ENCODE assay signal across 18 cellular contexts in the genomic region with DNA sequence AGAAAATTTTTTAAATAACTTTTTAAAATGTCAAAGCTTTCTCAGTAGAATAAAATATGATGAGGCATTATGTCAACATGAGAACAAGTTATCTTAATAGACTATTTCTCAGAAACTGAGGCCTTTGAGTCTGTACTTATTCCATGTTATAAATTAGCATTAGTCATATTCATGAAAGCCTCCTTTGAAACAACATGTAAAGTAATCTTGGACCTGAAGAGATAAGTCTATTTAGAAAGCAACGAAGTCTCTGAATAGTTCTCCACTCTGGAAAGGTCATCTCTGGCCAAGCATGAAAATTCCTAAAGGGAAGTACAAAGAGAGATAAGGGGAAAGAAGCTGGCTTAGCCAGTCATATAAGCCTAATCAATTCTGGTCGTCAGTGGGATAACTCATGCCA.
DNase-seq lines count a peak whose midpoint lies in the region; ATAC-seq and TF ChIP-seq lines count a peak whose summit lies in the region.
"Had no signal": no experiment of that assay in that cellular context is flagged by ENCODE, and none has a peak within 500 bp of the region (broad histone marks: within the 10 kb centered on the region; RNA-seq: fewer than 3 reads in every experiment).

No MANE protein-coding gene starts in this region.

- H3K4me3 Mint-ChIP-seq in endothelial cell (ENCODE audit: unreplicated experiment), result no peak overlapping the region
- H3K4me3 Mint-ChIP-seq: CD4-positive, CD25-positive, alpha-beta regulatory T cell; GM23338 had no signal

- H3K27me3 ChIP-seq in ACC112 (ENCODE audit: insufficient read depth, low read length) (no peaks in the 10 kb centered on the region), IMR-90 (ENCODE audit: control insufficient read depth, insufficient read depth, low read length) (no peaks in the 10 kb centered on the region), ascending aorta (no peaks in the 10 kb centered on the region), thyroid gland (no peaks in the 10 kb centered on the region)
- H3K27me3 ChIP-seq: Peyer's patch had no signal

- POLR2A ChIA-PET in IMR-90 (lab: Charles Lee; ENCODE audit: unreplicated experiment), result no interaction called here

- no peak overlapping the region for H4K91ac ChIP-seq in IMR-90 (ENCODE audit: insufficient read depth, low read depth, low read length)

- no peak overlapping the region for H3K18ac ChIP-seq in IMR-90 (ENCODE audit: low read depth, low read length)

- H3K9ac ChIP-seq in IMR-90 (ENCODE audit: low read depth, low read length), result no peak overlapping the region

- no peak overlapping the region for H3K56ac ChIP-seq in IMR-90 (ENCODE audit: extremely low read depth, insufficient read depth, low read length)

- WGBS in IMR-90 (ENCODE audit: extremely low coverage in 2 of 2, insufficient read length in 1 of 2), 2 experiments, result no CpG with 5 or more reads among the region's 2 CpGs
- 32 to 37% methylated on average over 2 of the region's 2 CpGs for WGBS in thyroid gland, 2 donors

- H3K27ac ChIP-seq in ACC112 (ENCODE audit: low read depth, low read length) (peak overlapping the region; percentile 33), IMR-90 (ENCODE audit: insufficient read depth, low read length) (no peak overlapping the region), ascending aorta (peak overlapping the region; percentile 58 to 93), thyroid gland (no peak overlapping the region)
- H3K27ac ChIP-seq: A549, HL-60, Peyer's patch had no signal

- TF ChIP-seq CTCF in IMR-90 (conservative IDR thresholded peaks at IDR 0.05; ENCODE audit: low read depth, low read length), result no peak
- TF ChIP-seq CTCF in ascending aorta (IDR thresholded peaks at IDR 0.05), result no peak
- TF ChIP-seq CTCF in endothelial cell (IDR thresholded peaks at IDR 0.05; ENCODE audit: unreplicated experiment), result no peak
- no peak for TF ChIP-seq CTCF in thyroid gland (IDR thresholded peaks at IDR 0.05)

- dilution Hi-C loops in IMR-90 (cut with HindIII; ENCODE audit: low sequenced_read_pairs, unreplicated experiment), result no loop called here

- H2AFZ ChIP-seq in ACC112 (ENCODE audit: low read length, unreplicated experiment), result no peak overlapping the region
- H2AFZ ChIP-seq in IMR-90 (replicated peaks; ENCODE audit: low read length, poor library complexity), result no peak overlapping the region
- H2AFZ ChIP-seq: GM23338 had no signal

- no peak overlapping the region for H3K27ac Mint-ChIP-seq in endothelial cell (ENCODE audit: unreplicated experiment)
- H3K27ac Mint-ChIP-seq: CD4-positive, CD25-positive, alpha-beta regulatory T cell; GM23338 had no signal

- ATAC-seq in IMR-90 (ENCODE audit: low read depth), result no peak; the same call in 1 of the 2 replicates
- ATAC-seq: A549, GM23338 had no signal

- H3K4me3 ChIP-seq in ACC112 (ENCODE audit: low read depth, low read length), result no peak overlapping the region
- H3K4me3 ChIP-seq in IMR-90 (ENCODE audit: insufficient read depth, low read depth, low read length), result no peak overlapping the region
- no peak overlapping the region for H3K4me3 ChIP-seq in ascending aorta
- no peak overlapping the region for H3K4me3 ChIP-seq in thyroid gland (replicated peaks in 1 of 3)
- H3K4me3 ChIP-seq: A549, GM23338, Peyer's patch had no signal

- no peak overlapping the region for H3K4ac ChIP-seq in IMR-90 (ENCODE audit: low read depth, low read length)

- peaks cover 15 to 30% of the 10 kb centered on the region in 2 experiments for H3K79me1 ChIP-seq in IMR-90 (ENCODE audit: low read depth in 1 of 2, low read length in 2 of 2)

- no peak overlapping the region for H2BK120ac ChIP-seq in IMR-90 (ENCODE audit: low read depth, low read length)

- H2BK15ac ChIP-seq in IMR-90 (ENCODE audit: low read depth, low read length), result no peak overlapping the region

- CTCF ChIA-PET in IMR-90 (lab: Yijun Ruan, JAX), result no interaction called here

- H4K20me1 ChIP-seq in IMR-90 (ENCODE audit: insufficient read depth, low read length), result no peaks in the 10 kb centered on the region

- H4K5ac ChIP-seq in IMR-90 (ENCODE audit: low read depth, low read length), result no peak overlapping the region

- no TSS peak for BruUV-seq in IMR-90 (replicated peaks; lab: Mats Ljungman, UMichigan)

- 0 out of 2 replicates have a peak, but pooled peaks cover 4% of the 10 kb centered on the region for H3K9me1 ChIP-seq in IMR-90 (ENCODE audit: insufficient read depth, low read length)

- no peak overlapping the region for H2AK5ac ChIP-seq in IMR-90 (ENCODE audit: low read depth, low read length)

- H3K23ac ChIP-seq in IMR-90 (ENCODE audit: low read depth, low read length), result no peak overlapping the region

- H3K27me3 Mint-ChIP-seq in endothelial cell (ENCODE audit: unreplicated experiment), result peaks cover 1% of the 10 kb centered on the region

- H3K36me3 ChIP-seq in ACC112 (ENCODE audit: insufficient read depth, low read length), result peaks cover 35% of the 10 kb centered on the region
- H3K36me3 ChIP-seq in IMR-90 (ENCODE audit: control insufficient read depth, insufficient read depth, low read length), result 0 out of 2 replicates have a peak, but pooled peaks cover 2% of the 10 kb centered on the region
- H3K36me3 ChIP-seq in ascending aorta, result no peaks in the 10 kb centered on the region
- H3K36me3 ChIP-seq in thyroid gland, result no peaks in the 10 kb centered on the region
- H3K36me3 ChIP-seq: Peyer's patch had no signal

- no peak overlapping the region for H4K8ac ChIP-seq in IMR-90 (ENCODE audit: low read depth in 2 of 2, low read length in 2 of 2)

- in situ Hi-C loops in IMR-90 (cut with MboI; ENCODE audit: low sequenced_read_pairs), result no loop called here

- DNase-seq in IMR-90 (peak; percentile 43), ascending aorta (ENCODE audit: low spot score in 2 of 2) (no peak), kidney glomerular epithelial cell (lab: John Stamatoyannopoulos, UW) (peak; percentile 8), endothelial cell (ENCODE audit: low spot score) (no peak), NCI-H774 (lab: John Stamatoyannopoulos, UW) (no peak), cerebellar nuclear complex (lab: John Stamatoyannopoulos, UW) (no peak), thyroid gland (no peak)
- DNase-seq: KG1, NCI-H187 treated with DMSO at 0.1 percent for 48 hours, NCI-H2171, NCI-H510A, Peyer's patch, SIG-M5 had no signal

- no peaks in the 10 kb centered on the region for H3K9me3 Mint-ChIP-seq in endothelial cell (ENCODE audit: unreplicated experiment)

- intact Hi-C loops in IMR-90 (cut with micrococcal nuclease), result no loop called here
- intact Hi-C loops in ascending aorta (cut with DNase I), result loop anchor here (2.0 to 10.0 kb wide), 2 partner anchors 14 to 430 kb away; no protein-coding TSS in a partner anchor
- intact Hi-C loops in thyroid gland (cut with DNase I), result no loop called here

- H3K4me1 ChIP-seq in ACC112 (ENCODE audit: control insufficient read depth, insufficient read depth, low read length, unreplicated experiment), result peaks cover 54% of the 10 kb centered on the region
- peaks cover 9% of the 10 kb centered on the region for H3K4me1 ChIP-seq in IMR-90 (ENCODE audit: control insufficient read depth, insufficient read depth, low read length)
- peaks cover 11 to 14% of the 10 kb centered on the region in 2 donors for H3K4me1 ChIP-seq in ascending aorta
- H3K4me1 ChIP-seq in thyroid gland, result peaks cover 0 to 7% of the 10 kb centered on the region in 2 donors
- H3K4me1 ChIP-seq: Peyer's patch had no signal

- H3K4me2 ChIP-seq in IMR-90 (ENCODE audit: low read depth, low read length), result no peak overlapping the region
- H3K4me2 ChIP-seq: A549, GM23338 had no signal

- H3K79me2 ChIP-seq in ACC112 (ENCODE audit: control insufficient read depth, insufficient read depth, low read length, unreplicated experiment), result no peaks in the 10 kb centered on the region

- no peak overlapping the region for H3K14ac ChIP-seq in IMR-90 (replicated peaks; ENCODE audit: low read depth, low read length)

- no peak overlapping the region for H2AK9ac ChIP-seq in IMR-90 (replicated peaks; ENCODE audit: low read depth, low read length, poor library complexity)

- H3K9me3 ChIP-seq in IMR-90 (ENCODE audit: control insufficient read depth, insufficient read depth, low read length) (peaks cover 5% of the 10 kb centered on the region; the same call in 1 of the 2 replicates), ascending aorta (peaks cover 7 to 15% of the 10 kb centered on the region in 2 donors), thyroid gland (no peaks in the 10 kb centered on the region)
- H3K9me3 ChIP-seq: Peyer's patch had no signal

- H2BK20ac ChIP-seq in IMR-90 (ENCODE audit: low read depth, low read length), result no peak overlapping the region

- peaks cover 14% of the 10 kb centered on the region for H3K36me3 Mint-ChIP-seq in endothelial cell (ENCODE audit: low read depth, unreplicated experiment)

- peaks cover 4% of the 10 kb centered on the region for H3K4me1 Mint-ChIP-seq in endothelial cell (ENCODE audit: unreplicated experiment)
- H3K4me1 Mint-ChIP-seq: CD4-positive, CD25-positive, alpha-beta regulatory T cell had no signal

- TF ChIP-seq POLR2A in IMR-90 (IDR thresholded peaks at IDR 0.05; ENCODE audit: low read depth, low read length) (no peak), thyroid gland (IDR thresholded peaks at IDR 0.05) (no peak)

- no peak for TF ChIP-seq RAD21 in IMR-90 (IDR thresholded peaks at IDR 0.05; ENCODE audit: low read length)

- H2BK5ac ChIP-seq in IMR-90 (ENCODE audit: low read depth, low read length, poor library complexity, severe bottlenecking), result no peak overlapping the region

TF ChIP-seq in IMR-90, 13 proteins besides CTCF, POLR2A, EP300 and RAD21:
- TF ChIP-seq CHD1 (IDR thresholded peaks at IDR 0.05; ENCODE audit: low read depth, low read length) (no peak), FOS (IDR thresholded peaks at IDR 0.05; ENCODE audit: low read depth, low read length) (no peak), MAZ (IDR thresholded peaks at IDR 0.05; ENCODE audit: borderline replicate concordance, low read depth, low read length) (no peak), BHLHE40 (IDR thresholded peaks at IDR 0.05; ENCODE audit: low read depth, low read length) (no peak), RFX5 (IDR thresholded peaks at IDR 0.05; ENCODE audit: low read depth, low read length) (no peak)
- TF ChIP-seq, protein P1, sequence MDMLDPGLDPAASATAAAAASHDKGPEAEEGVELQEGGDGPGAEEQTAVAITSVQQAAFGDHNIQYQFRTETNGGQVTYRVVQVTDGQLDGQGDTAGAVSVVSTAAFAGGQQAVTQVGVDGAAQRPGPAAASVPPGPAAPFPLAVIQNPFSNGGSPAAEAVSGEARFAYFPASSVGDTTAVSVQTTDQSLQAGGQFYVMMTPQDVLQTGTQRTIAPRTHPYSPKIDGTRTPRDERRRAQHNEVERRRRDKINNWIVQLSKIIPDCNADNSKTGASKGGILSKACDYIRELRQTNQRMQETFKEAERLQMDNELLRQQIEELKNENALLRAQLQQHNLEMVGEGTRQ (IDR thresholded peaks at IDR 0.05; ENCODE audit: low read depth, low read length), result no peak

Comparison
In these comparisons a context has a peak if more than half of its experiments do, and no peak if none do; other contexts are left out.
1. H3K27ac ChIP-seq: peak in ACC112 (single experiment) and ascending aorta (2 of 2); none in IMR-90 (single experiment) and thyroid gland (0 of 3).
2. DNase-seq: peak in IMR-90 (single experiment) and kidney glomerular epithelial cell (single experiment); none in ascending aorta (0 of 2), endothelial cell (single experiment), NCI-H774 (single experiment), cerebellar nuclear complex (0 of 2) and thyroid gland (0 of 2).